ENCODE assay signal across 1 cellular context in the genomic region with DNA sequence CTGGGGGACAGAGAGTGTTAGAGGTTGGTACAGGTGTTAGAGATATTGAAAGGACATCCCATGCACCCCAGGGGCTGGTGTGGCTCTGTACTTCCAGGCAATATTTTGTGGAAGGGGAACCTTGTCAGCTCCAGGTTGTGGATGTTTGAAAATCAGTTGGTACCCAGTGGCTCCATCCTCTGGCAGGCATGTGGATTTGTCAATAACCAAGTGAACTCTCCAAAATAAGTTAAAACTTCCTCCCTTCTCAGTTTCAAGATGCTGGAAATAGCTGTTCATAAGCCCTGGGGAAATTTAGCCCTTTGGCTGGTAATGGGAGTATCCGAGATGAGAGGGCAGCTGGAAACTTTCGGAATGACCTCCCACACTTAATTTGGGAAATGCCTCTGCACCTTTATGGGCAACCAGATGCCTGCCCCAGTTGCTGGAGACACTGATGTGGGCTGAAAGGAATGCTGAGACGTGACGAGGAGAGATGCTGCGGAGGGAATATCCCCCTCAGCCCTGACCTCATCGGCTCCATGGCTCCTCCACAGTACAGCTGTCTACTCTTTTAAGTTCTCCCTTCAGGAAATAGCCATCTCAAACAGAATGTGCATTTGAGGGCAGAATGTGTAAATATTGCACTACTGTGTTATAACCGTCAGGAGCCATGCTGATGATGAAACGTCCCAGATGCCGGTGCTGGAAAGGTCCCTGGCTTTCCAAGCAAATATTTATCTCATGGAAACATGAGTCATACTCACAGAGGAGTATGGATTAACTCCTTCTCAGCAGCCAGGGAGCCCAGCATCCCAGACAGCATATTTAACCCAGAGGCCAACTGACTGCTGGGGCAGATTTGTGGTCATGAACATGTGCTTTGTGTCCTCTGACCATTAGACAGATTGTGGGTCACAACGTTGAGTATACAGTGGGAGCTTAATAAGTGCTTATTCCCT.
TF ChIP-seq lines count a peak whose summit lies in the region.

No MANE protein-coding gene starts in this region.

TF ChIP-seq in HepG2, 621 proteins besides CTCF, POLR2A, EP300 and RAD21 (continued from another document and continues in another):
- TF ChIP-seq, protein P1, sequence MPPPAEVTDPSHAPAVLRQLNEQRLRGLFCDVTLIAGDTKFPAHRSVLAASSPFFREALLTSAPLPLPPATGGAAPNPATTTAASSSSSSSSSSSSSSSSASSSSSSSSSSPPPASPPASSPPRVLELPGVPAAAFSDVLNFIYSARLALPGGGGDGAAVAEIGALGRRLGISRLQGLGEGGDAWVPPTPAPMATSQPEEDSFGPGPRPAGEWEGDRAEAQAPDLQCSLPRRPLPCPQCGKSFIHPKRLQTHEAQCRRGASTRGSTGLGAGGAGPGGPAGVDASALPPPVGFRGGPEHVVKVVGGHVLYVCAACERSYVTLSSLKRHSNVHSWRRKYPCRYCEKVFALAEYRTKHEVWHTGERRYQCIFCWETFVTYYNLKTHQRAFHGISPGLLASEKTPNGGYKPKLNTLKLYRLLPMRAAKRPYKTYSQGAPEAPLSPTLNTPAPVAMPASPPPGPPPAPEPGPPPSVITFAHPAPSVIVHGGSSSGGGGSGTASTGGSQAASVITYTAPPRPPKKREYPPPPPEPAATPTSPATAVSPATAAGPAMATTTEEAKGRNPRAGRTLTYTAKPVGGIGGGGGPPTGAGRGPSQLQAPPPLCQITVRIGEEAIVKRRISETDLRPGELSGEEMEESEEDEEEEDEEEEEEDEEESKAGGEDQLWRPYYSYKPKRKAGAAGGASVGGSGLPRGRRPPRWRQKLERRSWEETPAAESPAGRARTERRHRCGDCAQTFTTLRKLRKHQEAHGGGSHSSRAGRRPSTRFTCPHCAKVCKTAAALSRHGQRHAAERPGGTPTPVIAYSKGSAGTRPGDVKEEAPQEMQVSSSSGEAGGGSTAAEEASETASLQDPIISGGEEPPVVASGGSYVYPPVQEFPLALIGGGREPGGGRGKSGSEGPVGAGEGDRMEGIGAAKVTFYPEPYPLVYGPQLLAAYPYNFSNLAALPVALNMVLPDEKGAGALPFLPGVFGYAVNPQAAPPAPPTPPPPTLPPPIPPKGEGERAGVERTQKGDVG (CRISPR knock-in tag; IDR thresholded peaks at IDR 0.05; ENCODE audit: borderline replicate concordance), result peak; percentile 85; the same call in 1 of the 2 replicates
- TF ChIP-seq SIX4 (CRISPR knock-in tag; IDR thresholded peaks at IDR 0.05) (peak; percentile 88), ETV5 (CRISPR knock-in tag; IDR thresholded peaks at IDR 0.05; ENCODE audit: borderline replicate concordance) (peak; percentile 94), SP5 (CRISPR knock-in tag; IDR thresholded peaks at IDR 0.05; ENCODE audit: borderline replicate concordance, low read depth) (peak; percentile 62; the same call in 1 of the 2 replicates), ZMYM4 (CRISPR knock-in tag; IDR thresholded peaks at IDR 0.05) (peak; percentile 85), ZNF263 (CRISPR knock-in tag; IDR thresholded peaks at IDR 0.05) (peak; percentile 94), ZNF264 (CRISPR knock-in tag; IDR thresholded peaks at IDR 0.05) (no peak; the same call in 1 of the 2 replicates), NAIF1 (CRISPR knock-in tag; IDR thresholded peaks at IDR 0.05; ENCODE audit: borderline replicate concordance) (peak; percentile 73; the same call in 1 of the 2 replicates), FOXC1 (CRISPR knock-in tag; IDR thresholded peaks at IDR 0.05; ENCODE audit: borderline replicate concordance) (peak; percentile 46; the same call in 1 of the 2 replicates), ZKSCAN8 (CRISPR knock-in tag; IDR thresholded peaks at IDR 0.05; ENCODE audit: borderline replicate concordance) (peak; percentile 100), ZNF7 (CRISPR knock-in tag; IDR thresholded peaks at IDR 0.05) (peak; percentile 73), RBM22 (optimal IDR thresholded peaks at IDR 0.05; ENCODE audit: low read length) (no peak), YEATS4 (CRISPR knock-in tag; IDR thresholded peaks at IDR 0.05; ENCODE audit: borderline replicate concordance) (no peak; the same call in 1 of the 2 replicates), ZNF331 (CRISPR knock-in tag; IDR thresholded peaks at IDR 0.05) (peak; percentile 93), ZBTB7B (CRISPR knock-in tag; IDR thresholded peaks at IDR 0.05) (peak; percentile 27; the same call in 1 of the 2 replicates), NR1H2 (CRISPR knock-in tag; IDR thresholded peaks at IDR 0.05; ENCODE audit: borderline replicate concordance, low read depth) (no peak), STAG1 (CRISPR knock-in tag; IDR thresholded peaks at IDR 0.05) (peak; percentile 32)
- TF ChIP-seq, protein P2, sequence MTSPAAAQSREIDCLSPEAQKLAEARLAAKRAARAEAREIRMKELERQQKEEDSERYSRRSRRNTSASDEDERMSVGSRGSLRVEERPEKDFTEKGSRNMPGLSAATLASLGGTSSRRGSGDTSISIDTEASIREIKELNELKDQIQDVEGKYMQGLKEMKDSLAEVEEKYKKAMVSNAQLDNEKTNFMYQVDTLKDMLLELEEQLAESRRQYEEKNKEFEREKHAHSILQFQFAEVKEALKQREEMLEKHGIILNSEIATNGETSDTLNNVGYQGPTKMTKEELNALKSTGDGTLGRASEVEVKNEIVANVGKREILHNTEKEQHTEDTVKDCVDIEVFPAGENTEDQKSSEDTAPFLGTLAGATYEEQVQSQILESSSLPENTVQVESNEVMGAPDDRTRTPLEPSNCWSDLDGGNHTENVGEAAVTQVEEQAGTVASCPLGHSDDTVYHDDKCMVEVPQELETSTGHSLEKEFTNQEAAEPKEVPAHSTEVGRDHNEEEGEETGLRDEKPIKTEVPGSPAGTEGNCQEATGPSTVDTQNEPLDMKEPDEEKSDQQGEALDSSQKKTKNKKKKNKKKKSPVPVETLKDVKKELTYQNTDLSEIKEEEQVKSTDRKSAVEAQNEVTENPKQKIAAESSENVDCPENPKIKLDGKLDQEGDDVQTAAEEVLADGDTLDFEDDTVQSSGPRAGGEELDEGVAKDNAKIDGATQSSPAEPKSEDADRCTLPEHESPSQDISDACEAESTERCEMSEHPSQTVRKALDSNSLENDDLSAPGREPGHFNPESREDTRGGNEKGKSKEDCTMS (CRISPR knock-in tag; conservative IDR thresholded peaks at IDR 0.05), result no peak
- TF ChIP-seq, protein P3, sequence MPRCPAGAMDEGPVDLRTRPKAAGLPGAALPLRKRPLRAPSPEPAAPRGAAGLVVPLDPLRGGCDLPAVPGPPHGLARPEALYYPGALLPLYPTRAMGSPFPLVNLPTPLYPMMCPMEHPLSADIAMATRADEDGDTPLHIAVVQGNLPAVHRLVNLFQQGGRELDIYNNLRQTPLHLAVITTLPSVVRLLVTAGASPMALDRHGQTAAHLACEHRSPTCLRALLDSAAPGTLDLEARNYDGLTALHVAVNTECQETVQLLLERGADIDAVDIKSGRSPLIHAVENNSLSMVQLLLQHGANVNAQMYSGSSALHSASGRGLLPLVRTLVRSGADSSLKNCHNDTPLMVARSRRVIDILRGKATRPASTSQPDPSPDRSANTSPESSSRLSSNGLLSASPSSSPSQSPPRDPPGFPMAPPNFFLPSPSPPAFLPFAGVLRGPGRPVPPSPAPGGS (CRISPR knock-in tag; IDR thresholded peaks at IDR 0.05), result peak; percentile 32; the same call in 1 of the 2 replicates
- TF ChIP-seq, protein P4, sequence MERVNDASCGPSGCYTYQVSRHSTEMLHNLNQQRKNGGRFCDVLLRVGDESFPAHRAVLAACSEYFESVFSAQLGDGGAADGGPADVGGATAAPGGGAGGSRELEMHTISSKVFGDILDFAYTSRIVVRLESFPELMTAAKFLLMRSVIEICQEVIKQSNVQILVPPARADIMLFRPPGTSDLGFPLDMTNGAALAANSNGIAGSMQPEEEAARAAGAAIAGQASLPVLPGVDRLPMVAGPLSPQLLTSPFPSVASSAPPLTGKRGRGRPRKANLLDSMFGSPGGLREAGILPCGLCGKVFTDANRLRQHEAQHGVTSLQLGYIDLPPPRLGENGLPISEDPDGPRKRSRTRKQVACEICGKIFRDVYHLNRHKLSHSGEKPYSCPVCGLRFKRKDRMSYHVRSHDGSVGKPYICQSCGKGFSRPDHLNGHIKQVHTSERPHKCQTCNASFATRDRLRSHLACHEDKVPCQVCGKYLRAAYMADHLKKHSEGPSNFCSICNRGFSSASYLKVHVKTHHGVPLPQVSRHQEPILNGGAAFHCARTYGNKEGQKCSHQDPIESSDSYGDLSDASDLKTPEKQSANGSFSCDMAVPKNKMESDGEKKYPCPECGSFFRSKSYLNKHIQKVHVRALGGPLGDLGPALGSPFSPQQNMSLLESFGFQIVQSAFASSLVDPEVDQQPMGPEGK (CRISPR knock-in tag; IDR thresholded peaks at IDR 0.05), result peak; percentile 68
- TF ChIP-seq, protein P5, sequence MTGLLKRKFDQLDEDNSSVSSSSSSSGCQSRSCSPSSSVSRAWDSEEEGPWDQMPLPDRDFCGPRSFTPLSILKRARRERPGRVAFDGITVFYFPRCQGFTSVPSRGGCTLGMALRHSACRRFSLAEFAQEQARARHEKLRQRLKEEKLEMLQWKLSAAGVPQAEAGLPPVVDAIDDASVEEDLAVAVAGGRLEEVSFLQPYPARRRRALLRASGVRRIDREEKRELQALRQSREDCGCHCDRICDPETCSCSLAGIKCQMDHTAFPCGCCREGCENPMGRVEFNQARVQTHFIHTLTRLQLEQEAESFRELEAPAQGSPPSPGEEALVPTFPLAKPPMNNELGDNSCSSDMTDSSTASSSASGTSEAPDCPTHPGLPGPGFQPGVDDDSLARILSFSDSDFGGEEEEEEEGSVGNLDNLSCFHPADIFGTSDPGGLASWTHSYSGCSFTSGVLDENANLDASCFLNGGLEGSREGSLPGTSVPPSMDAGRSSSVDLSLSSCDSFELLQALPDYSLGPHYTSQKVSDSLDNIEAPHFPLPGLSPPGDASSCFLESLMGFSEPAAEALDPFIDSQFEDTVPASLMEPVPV (CRISPR knock-in tag; IDR thresholded peaks at IDR 0.05), result no peak
- TF ChIP-seq, protein P6, sequence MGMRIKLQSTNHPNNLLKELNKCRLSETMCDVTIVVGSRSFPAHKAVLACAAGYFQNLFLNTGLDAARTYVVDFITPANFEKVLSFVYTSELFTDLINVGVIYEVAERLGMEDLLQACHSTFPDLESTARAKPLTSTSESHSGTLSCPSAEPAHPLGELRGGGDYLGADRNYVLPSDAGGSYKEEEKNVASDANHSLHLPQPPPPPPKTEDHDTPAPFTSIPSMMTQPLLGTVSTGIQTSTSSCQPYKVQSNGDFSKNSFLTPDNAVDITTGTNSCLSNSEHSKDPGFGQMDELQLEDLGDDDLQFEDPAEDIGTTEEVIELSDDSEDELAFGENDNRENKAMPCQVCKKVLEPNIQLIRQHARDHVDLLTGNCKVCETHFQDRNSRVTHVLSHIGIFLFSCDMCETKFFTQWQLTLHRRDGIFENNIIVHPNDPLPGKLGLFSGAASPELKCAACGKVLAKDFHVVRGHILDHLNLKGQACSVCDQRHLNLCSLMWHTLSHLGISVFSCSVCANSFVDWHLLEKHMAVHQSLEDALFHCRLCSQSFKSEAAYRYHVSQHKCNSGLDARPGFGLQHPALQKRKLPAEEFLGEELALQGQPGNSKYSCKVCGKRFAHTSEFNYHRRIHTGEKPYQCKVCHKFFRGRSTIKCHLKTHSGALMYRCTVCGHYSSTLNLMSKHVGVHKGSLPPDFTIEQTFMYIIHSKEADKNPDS (CRISPR knock-in tag; IDR thresholded peaks at IDR 0.05), result peak; percentile 53; the same call in 1 of the 2 replicates
- TF ChIP-seq, protein P7, sequence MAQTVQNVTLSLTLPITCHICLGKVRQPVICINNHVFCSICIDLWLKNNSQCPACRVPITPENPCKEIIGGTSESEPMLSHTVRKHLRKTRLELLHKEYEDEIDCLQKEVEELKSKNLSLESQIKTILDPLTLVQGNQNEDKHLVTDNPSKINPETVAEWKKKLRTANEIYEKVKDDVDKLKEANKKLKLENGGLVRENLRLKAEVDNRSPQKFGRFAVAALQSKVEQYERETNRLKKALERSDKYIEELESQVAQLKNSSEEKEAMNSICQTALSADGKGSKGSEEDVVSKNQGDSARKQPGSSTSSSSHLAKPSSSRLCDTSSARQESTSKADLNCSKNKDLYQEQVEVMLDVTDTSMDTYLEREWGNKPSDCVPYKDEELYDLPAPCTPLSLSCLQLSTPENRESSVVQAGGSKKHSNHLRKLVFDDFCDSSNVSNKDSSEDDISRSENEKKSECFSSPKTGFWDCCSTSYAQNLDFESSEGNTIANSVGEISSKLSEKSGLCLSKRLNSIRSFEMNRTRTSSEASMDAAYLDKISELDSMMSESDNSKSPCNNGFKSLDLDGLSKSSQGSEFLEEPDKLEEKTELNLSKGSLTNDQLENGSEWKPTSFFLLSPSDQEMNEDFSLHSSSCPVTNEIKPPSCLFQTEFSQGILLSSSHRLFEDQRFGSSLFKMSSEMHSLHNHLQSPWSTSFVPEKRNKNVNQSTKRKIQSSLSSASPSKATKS (CRISPR knock-in tag; IDR thresholded peaks at IDR 0.05), result peak; percentile 95
- TF ChIP-seq, protein P8, sequence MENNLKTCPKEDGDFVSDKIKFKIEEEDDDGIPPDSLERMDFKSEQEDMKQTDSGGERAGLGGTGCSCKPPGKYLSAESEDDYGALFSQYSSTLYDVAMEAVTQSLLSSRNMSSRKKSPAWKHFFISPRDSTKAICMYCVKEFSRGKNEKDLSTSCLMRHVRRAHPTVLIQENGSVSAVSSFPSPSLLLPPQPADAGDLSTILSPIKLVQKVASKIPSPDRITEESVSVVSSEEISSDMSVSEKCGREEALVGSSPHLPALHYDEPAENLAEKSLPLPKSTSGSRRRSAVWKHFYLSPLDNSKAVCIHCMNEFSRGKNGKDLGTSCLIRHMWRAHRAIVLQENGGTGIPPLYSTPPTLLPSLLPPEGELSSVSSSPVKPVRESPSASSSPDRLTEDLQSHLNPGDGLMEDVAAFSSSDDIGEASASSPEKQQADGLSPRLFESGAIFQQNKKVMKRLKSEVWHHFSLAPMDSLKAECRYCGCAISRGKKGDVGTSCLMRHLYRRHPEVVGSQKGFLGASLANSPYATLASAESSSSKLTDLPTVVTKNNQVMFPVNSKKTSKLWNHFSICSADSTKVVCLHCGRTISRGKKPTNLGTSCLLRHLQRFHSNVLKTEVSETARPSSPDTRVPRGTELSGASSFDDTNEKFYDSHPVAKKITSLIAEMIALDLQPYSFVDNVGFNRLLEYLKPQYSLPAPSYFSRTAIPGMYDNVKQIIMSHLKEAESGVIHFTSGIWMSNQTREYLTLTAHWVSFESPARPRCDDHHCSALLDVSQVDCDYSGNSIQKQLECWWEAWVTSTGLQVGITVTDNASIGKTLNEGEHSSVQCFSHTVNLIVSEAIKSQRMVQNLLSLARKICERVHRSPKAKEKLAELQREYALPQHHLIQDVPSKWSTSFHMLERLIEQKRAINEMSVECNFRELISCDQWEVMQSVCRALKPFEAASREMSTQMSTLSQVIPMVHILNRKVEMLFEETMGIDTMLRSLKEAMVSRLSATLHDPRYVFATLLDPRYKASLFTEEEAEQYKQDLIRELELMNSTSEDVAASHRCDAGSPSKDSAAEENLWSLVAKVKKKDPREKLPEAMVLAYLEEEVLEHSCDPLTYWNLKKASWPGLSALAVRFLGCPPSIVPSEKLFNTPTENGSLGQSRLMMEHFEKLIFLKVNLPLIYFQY (CRISPR knock-in tag; IDR thresholded peaks at IDR 0.05; ENCODE audit: borderline replicate concordance), result peak; percentile 44; the same call in 1 of the 2 replicates
